14 cellular contexts compared by ENCODE assay signal in genomic region chr4:182207806-182208483, GRCh38. TPM values are rescaled to one million over a fixed set of nuclear protein-coding genes. Genes with fewer than 3 reads are reported as not detected.
DNase-seq lines count a peak whose midpoint lies in the region; ATAC-seq, FAIRE-seq and TF ChIP-seq lines count a peak whose summit lies in the region.
"Had no signal": no experiment of that assay in that cellular context is flagged by ENCODE, and none has a peak within 500 bp of the region (broad histone marks: within the 10 kb centered on the region; RNA-seq: fewer than 3 reads in every experiment).

No MANE protein-coding gene starts in this region.

- H3K9me3 ChIP-seq in effector memory CD4-positive, alpha-beta T cell (ENCODE audit: control insufficient read depth, low read length), result no peaks in the 10 kb centered on the region
- H3K9me3 ChIP-seq: ovary had no signal

- TF ChIP-seq CTCF in BJ (IDR thresholded peaks at IDR 0.05; ENCODE audit: insufficient read depth, low read depth, low read length) (no peak), omental fat pad (IDR thresholded peaks at IDR 0.05) (no peak)

- H3K36me3 Mint-ChIP-seq in activated CD8-positive, alpha-beta memory T cell treated with anti-CD3 and anti-CD28 coated beads, Interleukin-2, amount 10 ng/mL, durations not matched to agents 7 days and 5 days, result no peaks in the 10 kb centered on the region

- no peak overlapping the region for H3K4me3 ChIP-seq in BJ (ENCODE audit: low read depth, low read length)
- H3K4me3 ChIP-seq in effector memory CD4-positive, alpha-beta T cell (ENCODE audit: insufficient read depth, low read depth, low read length, poor library complexity, severe bottlenecking), result no peak overlapping the region
- H3K4me3 ChIP-seq: ovary had no signal

- POLR2A ChIA-PET in BJ (lab: Charles Lee), result interaction anchor here (0.9 kb wide), 1 partner anchor 11 kb away, joined by 3 read pairs; no protein-coding TSS in a partner anchor

- CTCF ChIA-PET in BJ (lab: Yijun Ruan, JAX), result interaction anchor here (1.0 kb wide), 1 partner anchor 13 kb away, joined by 3 read pairs; no protein-coding TSS in a partner anchor
- CTCF ChIA-PET in activated CD8-positive, alpha-beta memory T cell treated with anti-CD3 and anti-CD28 coated beads, Interleukin-2, amount 10 ng/mL, durations not matched to agents 7 days and 5 days (lab: Charles Lee), result no interaction called here

- no peak overlapping the region for H3K27ac ChIP-seq in effector memory CD4-positive, alpha-beta T cell (ENCODE audit: insufficient read depth, low read length, poor library complexity, severe bottlenecking)
- H3K27ac ChIP-seq: ovary had no signal

- no peak overlapping the region for H3K27ac Mint-ChIP-seq in activated CD8-positive, alpha-beta memory T cell treated with anti-CD3 and anti-CD28 coated beads, Interleukin-2, amount 10 ng/mL, durations not matched to agents 7 days and 5 days

- no peaks in the 10 kb centered on the region for H3K4me1 Mint-ChIP-seq in activated CD8-positive, alpha-beta memory T cell treated with anti-CD3 and anti-CD28 coated beads, Interleukin-2, amount 10 ng/mL, durations not matched to agents 7 days and 5 days

- H3K4me1 ChIP-seq in effector memory CD4-positive, alpha-beta T cell (ENCODE audit: control insufficient read depth, insufficient read depth, low read length, poor library complexity, severe bottlenecking), result no peaks in the 10 kb centered on the region

- FAIRE-seq in endometrium (lab: Jason Lieb, UNC), result peak; percentile 91

- peak; percentile 89 for ATAC-seq in omental fat pad (ENCODE audit: low FRiP score)
- no peak for ATAC-seq in activated CD8-positive, alpha-beta memory T cell treated with anti-CD3 and anti-CD28 coated beads, Interleukin-2, amount 10 ng/mL, durations not matched to agents 7 days and 5 days

- no peak overlapping the region for H3K4me3 Mint-ChIP-seq in activated CD8-positive, alpha-beta memory T cell treated with anti-CD3 and anti-CD28 coated beads, Interleukin-2, amount 10 ng/mL, durations not matched to agents 7 days and 5 days

- H3K9me3 Mint-ChIP-seq in activated CD8-positive, alpha-beta memory T cell treated with anti-CD3 and anti-CD28 coated beads, Interleukin-2, amount 10 ng/mL, durations not matched to agents 7 days and 5 days (ENCODE audit: low read depth), result no peaks in the 10 kb centered on the region

- DNase-seq in BJ (ENCODE audit: low read depth) (peak; percentile 77), M059J (ENCODE audit: low read depth) (peak; percentile 91), omental fat pad (ENCODE audit: low spot score) (no peak), D341Med (ENCODE audit: low spot score) (no peak), COR-L47 (lab: John Stamatoyannopoulos, UW) (no peak)
- DNase-seq in activated CD8-positive, alpha-beta memory T cell treated with anti-CD3 and anti-CD28 coated beads, Interleukin-2, amount 10 ng/mL, durations not matched to agents 7 days and 5 days, result no peak
- no peak for DNase-seq in effector memory CD4-positive, alpha-beta T cell
- DNase-seq: central memory CD4-positive, alpha-beta T cell; DMS 273 treated with DMSO at 0.1 percent for 48 hours; NCI-H1105 treated with DMSO at 0.1 percent for 48 hours; ovary; SIG-M5; stimulated activated CD8-positive, alpha-beta memory T cell treated with anti-CD3 and anti-CD28 coated beads, Interleukin-4, amount 100 ng/mL, for 48 hours had no signal

- no peaks in the 10 kb centered on the region for H3K36me3 ChIP-seq in BJ (ENCODE audit: control insufficient read depth, insufficient read depth, low read length)
- no peaks in the 10 kb centered on the region for H3K36me3 ChIP-seq in effector memory CD4-positive, alpha-beta T cell (ENCODE audit: control insufficient read depth, insufficient read depth, low read length)
- H3K36me3 ChIP-seq: ovary had no signal

- H3K27me3 Mint-ChIP-seq in activated CD8-positive, alpha-beta memory T cell treated with anti-CD3 and anti-CD28 coated beads, Interleukin-2, amount 10 ng/mL, durations not matched to agents 7 days and 5 days, result no peaks in the 10 kb centered on the region

- H3K27me3 ChIP-seq in BJ (ENCODE audit: control insufficient read depth, insufficient read depth, low read length), result no peaks in the 10 kb centered on the region
- no peaks in the 10 kb centered on the region for H3K27me3 ChIP-seq in effector memory CD4-positive, alpha-beta T cell (replicated peaks; ENCODE audit: control insufficient read depth, insufficient read depth, low read length, poor library complexity, severe bottlenecking)
- H3K27me3 ChIP-seq: ovary had no signal

RNA-seq across cellular contexts. Expression of gene TENM3, which starts 35.3 kb away (rescaled TPM):
- 9.2 and 10.8 TPM in 2 replicates for polyA plus RNA-seq in BJ (2011; rRNA removed)
- 23.5 and 42.4 TPM in 2 replicates for polyA minus RNA-seq in BJ (2011; rRNA and poly(A)+ RNA removed)
- 46.7 and 66.4 TPM in 2 replicates for total RNA-seq in M059J (2014; rRNA removed; shearing (Covaris generic))
- 10 to 100 TPM; 19.7 to 47.2 (median 33.0) TPM for total RNA-seq in omental fat pad
- total RNA-seq in activated CD8-positive, alpha-beta memory T cell treated with anti-CD3 and anti-CD28 coated beads, Interleukin-2, amount 10 ng/mL, durations not matched to agents 7 days and 5 days, result not detected

Comparison
In these comparisons a context has a peak if more than half of its experiments do, and no peak if none do; other contexts are left out.
1. DNase-seq: peak in BJ (single experiment) and M059J (single experiment); none in omental fat pad (single experiment), activated CD8-positive, alpha-beta memory T cell treated with anti-CD3 and anti-CD28 coated beads, Interleukin-2, amount 10 ng/mL, durations not matched to agents 7 days and 5 days (single experiment), effector memory CD4-positive, alpha-beta T cell (0 of 3), D341Med (single experiment) and COR-L47 (single experiment).
2. RNA of gene TENM3, which starts 35.3 kb away (total RNA-seq): 46.7 to 66.4 TPM in M059J and 19.7 to 47.2 TPM in omental fat pad; not detected in activated CD8-positive, alpha-beta memory T cell treated with anti-CD3 and anti-CD28 coated beads, Interleukin-2, amount 10 ng/mL, durations not matched to agents 7 days and 5 days; every median in the first group is over 10 times any median in the second.